Comparison of ENCODE assay signal across 1 cellular context in genomic region chr2:170425291-170425751, GRCh38.
TF ChIP-seq lines count a peak whose summit lies in the region.

No MANE protein-coding gene starts in this region.

TF ChIP-seq in SK-N-SH, 30 proteins besides CTCF, POLR2A, EP300 and RAD21 (continued from another document):
- no peak for TF ChIP-seq ZBTB33 (IDR thresholded peaks at IDR 0.05; ENCODE audit: borderline replicate concordance, low read depth)
- TF ChIP-seq TAF1 (IDR thresholded peaks at IDR 0.05; ENCODE audit: borderline replicate concordance, low read depth, low read length) = no peak
